ENCODE assay signal across 19 cellular contexts in genomic region chr10:130743751-130744191, GRCh38.
"Had no signal": no experiment of that assay in that cellular context is flagged by ENCODE, and none has a peak within 500 bp of the region (broad histone marks: within the 10 kb centered on the region; RNA-seq: fewer than 3 reads in every experiment).

No MANE protein-coding gene starts in this region.

- ATAC-seq: effector memory CD8-positive, alpha-beta T cell; gastroesophageal sphincter; natural killer cell; right cardiac atrium had no signal

- H3K4me1 ChIP-seq: esophagus squamous epithelium, gastroesophageal sphincter, stomach, uterus had no signal

- H3K36me3 ChIP-seq: esophagus squamous epithelium, gastroesophageal sphincter, ovary, stomach, uterus had no signal

- H3K9me3 ChIP-seq: esophagus squamous epithelium, gastroesophageal sphincter, ovary, stomach, uterus had no signal

- DNase-seq: effector memory CD8-positive, alpha-beta T cell; esophagus squamous epithelium; foreskin fibroblast; glutamatergic neuron; immature natural killer cell; mammary epithelial cell; natural killer cell; nucleus accumbens; right cardiac atrium; stimulated activated CD4-positive, alpha-beta T cell treated with anti-CD3 and anti-CD28 coated beads, Interleukin-15, amount 100 ng/mL, for 24 hours; stimulated activated CD4-positive, alpha-beta T cell treated with anti-CD3 and anti-CD28 coated beads, Interleukin-1b, Interleukin-23, amount 100 ng/mL, for 48 hours; stimulated activated CD4-positive, alpha-beta T cell treated with anti-CD3 and anti-CD28 coated beads, Interleukin-4, amount 100 ng/mL, for 4 hours; stimulated activated naive CD4-positive, alpha-beta T cell; stomach; substantia nigra; trophoblast cell; uterus had no signal

- H3K27me3 ChIP-seq: ovary, uterus had no signal

- H3K4me3 ChIP-seq: esophagus squamous epithelium, gastroesophageal sphincter, ovary, stomach, uterus had no signal

- H3K27ac ChIP-seq: esophagus squamous epithelium, gastroesophageal sphincter, ovary, stomach, uterus had no signal
